ENCODE assay signal across 29 cellular contexts in genomic region chrX:15843960-15844359, GRCh38.
"Had no signal": no experiment of that assay in that cellular context is flagged by ENCODE, and none has a peak within 500 bp of the region (broad histone marks: within the 10 kb centered on the region; RNA-seq: fewer than 3 reads in every experiment).

No MANE protein-coding gene starts in this region.

- H3K27me3 Mint-ChIP-seq: natural killer cell treated with Interleukin-12 subunit alpha and Interleukin-12 subunit beta and Interleukin-15 and Interleukin-18, amount 100 ng/mL, for 72 hours; progenitor cell of endocrine pancreas; stimulated activated naive B cell treated with anti-CD40 and anti-IgM and Interleukin-4, amounts not matched to agents 10 μg/mL and 1 μg/mL and 100 μg/mL, for 72 hours; stimulated activated naive CD8-positive, alpha-beta T cell treated with anti-CD3 and anti-CD28 coated beads, Interleukin-15, Interleukin-2, amounts not matched to agents 100 ng/mL and 50 ng/mL, for 24 hours had no signal

- DNase-seq: nephron progenitor cell; nucleus accumbens; posterior cingulate gyrus; psoas muscle; right cardiac atrium; right lobe of liver; sigmoid colon; small intestine; stimulated activated CD4-positive, alpha-beta T cell treated with anti-CD3 and anti-CD28 coated beads, Interleukin-15, amount 100 ng/mL, for 24 hours; stimulated activated CD4-positive, alpha-beta T cell treated with anti-CD3 and anti-CD28 coated beads, Interleukin-2, amount 100 ng/mL, for 24 hours; stimulated activated CD4-positive, alpha-beta T cell treated with anti-CD3 and anti-CD28 coated beads, Interleukin-2, amount 100 ng/mL, for 48 hours; stimulated activated CD4-positive, alpha-beta T cell treated with anti-CD3 and anti-CD28 coated beads, Interleukin-4, amount 100 ng/mL, for 24 hours; stimulated activated naive B cell treated with anti-CD40 and anti-IgM and Interleukin-4, amounts not matched to agents 10 μg/mL and 1 μg/mL and 100 μg/mL, for 72 hours; stimulated activated naive CD4-positive, alpha-beta T cell treated with Interleukin-2 at 50 U/mL for 16 hours; stomach; thyroid gland; trophoblast cell; upper lobe of left lung had no signal

- H3K4me1 Mint-ChIP-seq: stimulated activated effector memory CD8-positive, alpha-beta T cell treated with anti-CD3 and anti-CD28 coated beads, Interleukin-12 subunit alpha, Interleukin-12 subunit beta, amount 100 ng/mL, for 72 hours had no signal

- H2AFZ ChIP-seq: parathyroid adenoma had no signal

- H3K27ac ChIP-seq: neutrophil, parathyroid adenoma, psoas muscle, right lobe of liver, sigmoid colon, stomach, thoracic aorta, thyroid gland, tibial nerve, upper lobe of left lung, vagina had no signal

- H3K9me3 ChIP-seq: neutrophil, psoas muscle, right lobe of liver, sigmoid colon, stomach, thoracic aorta, thyroid gland, tibial nerve, upper lobe of left lung, vagina had no signal

- H3K79me2 ChIP-seq: parathyroid adenoma had no signal

- H3K36me3 ChIP-seq: right lobe of liver, thoracic aorta, thyroid gland, tibial nerve, vagina had no signal

- H3K36me3 Mint-ChIP-seq: natural killer cell treated with Interleukin-12 subunit alpha and Interleukin-12 subunit beta and Interleukin-15 and Interleukin-18, amount 100 ng/mL, for 72 hours had no signal

- H3K4me3 Mint-ChIP-seq: natural killer cell treated with Interleukin-12 subunit alpha and Interleukin-12 subunit beta and Interleukin-15 and Interleukin-18, amount 100 ng/mL, for 72 hours; nephron progenitor cell; neural crest cell; stimulated activated effector memory CD8-positive, alpha-beta T cell treated with anti-CD3 and anti-CD28 coated beads, Interleukin-12 subunit alpha, Interleukin-12 subunit beta, amount 100 ng/mL, for 72 hours; stimulated activated naive B cell treated with anti-CD40 and anti-IgM and Interleukin-4, amounts not matched to agents 10 μg/mL and 1 μg/mL and 100 μg/mL, for 72 hours; stimulated activated naive CD8-positive, alpha-beta T cell treated with anti-CD3 and anti-CD28 coated beads, Interleukin-15, Interleukin-2, amounts not matched to agents 100 ng/mL and 50 ng/mL, for 24 hours had no signal

- H3K9ac ChIP-seq: parathyroid adenoma had no signal

- H3K4me3 ChIP-seq: psoas muscle, right lobe of liver, sigmoid colon, stomach, thoracic aorta, thyroid gland, tibial nerve, upper lobe of left lung, vagina had no signal

- FAIRE-seq: small intestine, urothelium cell line had no signal

- H3K9me3 Mint-ChIP-seq: natural killer cell treated with Interleukin-12 subunit alpha and Interleukin-12 subunit beta and Interleukin-15 and Interleukin-18, amount 100 ng/mL, for 72 hours; nephron progenitor cell; neural crest cell; stimulated activated effector memory CD8-positive, alpha-beta T cell treated with anti-CD3 and anti-CD28 coated beads, Interleukin-12 subunit alpha, Interleukin-12 subunit beta, amount 100 ng/mL, for 72 hours; stimulated activated naive B cell treated with anti-CD40 and anti-IgM and Interleukin-4, amounts not matched to agents 10 μg/mL and 1 μg/mL and 100 μg/mL, for 72 hours; stimulated activated naive CD8-positive, alpha-beta T cell treated with anti-CD3 and anti-CD28 coated beads, Interleukin-15, Interleukin-2, amounts not matched to agents 100 ng/mL and 50 ng/mL, for 24 hours had no signal

- H3K27ac Mint-ChIP-seq: natural killer cell treated with Interleukin-12 subunit alpha and Interleukin-12 subunit beta and Interleukin-15 and Interleukin-18, amount 100 ng/mL, for 72 hours; nephron progenitor cell; progenitor cell of endocrine pancreas; stimulated activated effector memory CD8-positive, alpha-beta T cell treated with anti-CD3 and anti-CD28 coated beads, Interleukin-12 subunit alpha, Interleukin-12 subunit beta, amount 100 ng/mL, for 72 hours; stimulated activated naive B cell treated with anti-CD40 and anti-IgM and Interleukin-4, amounts not matched to agents 10 μg/mL and 1 μg/mL and 100 μg/mL, for 72 hours; stimulated activated naive CD8-positive, alpha-beta T cell treated with anti-CD3 and anti-CD28 coated beads, Interleukin-15, Interleukin-2, amounts not matched to agents 100 ng/mL and 50 ng/mL, for 24 hours had no signal

- ATAC-seq: natural killer cell treated with Interleukin-12 subunit alpha and Interleukin-12 subunit beta and Interleukin-15 and Interleukin-18, amount 100 ng/mL, for 72 hours; psoas muscle; right cardiac atrium; right lobe of liver; stimulated activated effector memory CD8-positive, alpha-beta T cell treated with anti-CD3 and anti-CD28 coated beads, Interleukin-12 subunit alpha, Interleukin-12 subunit beta, amount 100 ng/mL, for 72 hours; stimulated activated naive B cell treated with anti-CD40 and anti-IgM and Interleukin-4, amounts not matched to agents 10 μg/mL and 1 μg/mL and 100 μg/mL, for 72 hours had no signal

- H3K27me3 ChIP-seq: neutrophil, right lobe of liver, sigmoid colon, stomach, thyroid gland, tibial nerve, upper lobe of left lung, vagina had no signal

- H3K4me1 ChIP-seq: right lobe of liver, thyroid gland, vagina had no signal
